In genomic region chr4:152352645-152353116, GRCh38 we compare ENCODE assay signal across 1 cellular context.
TF ChIP-seq lines count a peak whose summit lies in the region.

No MANE protein-coding gene starts in this region.

TF ChIP-seq in HepG2, 621 proteins besides CTCF, POLR2A, EP300 and RAD21 (continued from another document):
- TF ChIP-seq, protein P1, sequence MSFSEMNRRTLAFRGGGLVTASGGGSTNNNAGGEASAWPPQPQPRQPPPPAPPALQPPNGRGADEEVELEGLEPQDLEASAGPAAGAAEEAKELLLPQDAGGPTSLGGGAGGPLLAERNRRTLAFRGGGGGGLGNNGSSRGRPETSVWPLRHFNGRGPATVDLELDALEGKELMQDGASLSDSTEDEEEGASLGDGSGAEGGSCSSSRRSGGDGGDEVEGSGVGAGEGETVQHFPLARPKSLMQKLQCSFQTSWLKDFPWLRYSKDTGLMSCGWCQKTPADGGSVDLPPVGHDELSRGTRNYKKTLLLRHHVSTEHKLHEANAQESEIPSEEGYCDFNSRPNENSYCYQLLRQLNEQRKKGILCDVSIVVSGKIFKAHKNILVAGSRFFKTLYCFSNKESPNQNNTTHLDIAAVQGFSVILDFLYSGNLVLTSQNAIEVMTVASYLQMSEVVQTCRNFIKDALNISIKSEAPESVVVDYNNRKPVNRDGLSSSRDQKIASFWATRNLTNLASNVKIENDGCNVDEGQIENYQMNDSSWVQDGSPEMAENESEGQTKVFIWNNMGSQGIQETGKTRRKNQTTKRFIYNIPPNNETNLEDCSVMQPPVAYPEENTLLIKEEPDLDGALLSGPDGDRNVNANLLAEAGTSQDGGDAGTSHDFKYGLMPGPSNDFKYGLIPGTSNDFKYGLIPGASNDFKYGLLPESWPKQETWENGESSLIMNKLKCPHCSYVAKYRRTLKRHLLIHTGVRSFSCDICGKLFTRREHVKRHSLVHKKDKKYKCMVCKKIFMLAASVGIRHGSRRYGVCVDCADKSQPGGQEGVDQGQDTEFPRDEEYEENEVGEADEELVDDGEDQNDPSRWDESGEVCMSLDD (CRISPR knock-in tag; IDR thresholded peaks at IDR 0.05; ENCODE audit: borderline replicate concordance) = no peak
- TF ChIP-seq, protein P2, sequence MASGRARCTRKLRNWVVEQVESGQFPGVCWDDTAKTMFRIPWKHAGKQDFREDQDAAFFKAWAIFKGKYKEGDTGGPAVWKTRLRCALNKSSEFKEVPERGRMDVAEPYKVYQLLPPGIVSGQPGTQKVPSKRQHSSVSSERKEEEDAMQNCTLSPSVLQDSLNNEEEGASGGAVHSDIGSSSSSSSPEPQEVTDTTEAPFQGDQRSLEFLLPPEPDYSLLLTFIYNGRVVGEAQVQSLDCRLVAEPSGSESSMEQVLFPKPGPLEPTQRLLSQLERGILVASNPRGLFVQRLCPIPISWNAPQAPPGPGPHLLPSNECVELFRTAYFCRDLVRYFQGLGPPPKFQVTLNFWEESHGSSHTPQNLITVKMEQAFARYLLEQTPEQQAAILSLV (CRISPR knock-in tag; IDR thresholded peaks at IDR 0.05; ENCODE audit: borderline replicate concordance) = no peak
- TF ChIP-seq SIX1 (CRISPR knock-in tag; IDR thresholded peaks at IDR 0.05; ENCODE audit: borderline replicate concordance) (peak; percentile 93; the same call in 1 of the 2 replicates), NCOA5 (CRISPR knock-in tag; IDR thresholded peaks at IDR 0.05) (no peak), FOXM1 (CRISPR knock-in tag; IDR thresholded peaks at IDR 0.05) (no peak), MBNL3 (CRISPR knock-in tag; conservative IDR thresholded peaks at IDR 0.05) (no peak), SIX4 (CRISPR knock-in tag; IDR thresholded peaks at IDR 0.05) (peak; percentile 97), NFYB (CRISPR knock-in tag; IDR thresholded peaks at IDR 0.05) (0 out of 2 replicates have a peak, but pooled peaks have one; percentile 13), KDM5A (IDR thresholded peaks at IDR 0.05; ENCODE audit: borderline replicate concordance, low read length) (no peak), ZBTB4 (CRISPR knock-in tag; IDR thresholded peaks at IDR 0.05; ENCODE audit: borderline replicate concordance) (no peak), PRDM10 (CRISPR knock-in tag; IDR thresholded peaks at IDR 0.05; ENCODE audit: low read depth) (peak; percentile 98), RFX3 (CRISPR knock-in tag; IDR thresholded peaks at IDR 0.05) (no peak), MLXIP (CRISPR knock-in tag; IDR thresholded peaks at IDR 0.05; ENCODE audit: borderline replicate concordance) (no peak), ZMYM4 (CRISPR knock-in tag; IDR thresholded peaks at IDR 0.05) (peak; percentile 53; the same call in 1 of the 2 replicates), ZNF383 (CRISPR knock-in tag; IDR thresholded peaks at IDR 0.05; ENCODE audit: borderline replicate concordance) (no peak), ZBTB3 (CRISPR knock-in tag; IDR thresholded peaks at IDR 0.05; ENCODE audit: borderline replicate concordance, low read depth) (no peak), YEATS4 (CRISPR knock-in tag; IDR thresholded peaks at IDR 0.05; ENCODE audit: borderline replicate concordance) (no peak), IKZF4 (CRISPR knock-in tag; IDR thresholded peaks at IDR 0.05; ENCODE audit: borderline replicate concordance, low read depth, not compliant biosample characterization) (no peak), PHF20 (CRISPR knock-in tag; IDR thresholded peaks at IDR 0.05) (no peak), TEAD2 (CRISPR knock-in tag; IDR thresholded peaks at IDR 0.05) (no peak), ATF7 (IDR thresholded peaks at IDR 0.05) (no peak), ATF7 (CRISPR knock-in tag; IDR thresholded peaks at IDR 0.05) (no peak), POGZ (CRISPR knock-in tag; IDR thresholded peaks at IDR 0.05) (0 out of 2 replicates have a peak, but pooled peaks have one; percentile 28), ZNF563 (CRISPR knock-in tag; IDR thresholded peaks at IDR 0.05) (no peak), ZMYM2 (CRISPR knock-in tag; IDR thresholded peaks at IDR 0.05) (no peak), NRL (CRISPR knock-in tag; IDR thresholded peaks at IDR 0.05; ENCODE audit: borderline replicate concordance) (no peak), THYN1 (CRISPR knock-in tag; IDR thresholded peaks at IDR 0.05; ENCODE audit: borderline replicate concordance, low read depth) (no peak), CBFB (CRISPR knock-in tag; IDR thresholded peaks at IDR 0.05) (no peak), ZBED4 (CRISPR knock-in tag; IDR thresholded peaks at IDR 0.05; ENCODE audit: borderline replicate concordance) (no peak), NFYC (CRISPR knock-in tag; IDR thresholded peaks at IDR 0.05) (no peak), ZNF256 (CRISPR knock-in tag; conservative IDR thresholded peaks at IDR 0.05) (no peak), SMARCE1 (IDR thresholded peaks at IDR 0.05; ENCODE audit: borderline replicate concordance) (no peak), SP1 (IDR thresholded peaks at IDR 0.05) (no peak), SP1 (CRISPR knock-in tag; IDR thresholded peaks at IDR 0.05) (no peak)
- TF ChIP-seq, protein P3, sequence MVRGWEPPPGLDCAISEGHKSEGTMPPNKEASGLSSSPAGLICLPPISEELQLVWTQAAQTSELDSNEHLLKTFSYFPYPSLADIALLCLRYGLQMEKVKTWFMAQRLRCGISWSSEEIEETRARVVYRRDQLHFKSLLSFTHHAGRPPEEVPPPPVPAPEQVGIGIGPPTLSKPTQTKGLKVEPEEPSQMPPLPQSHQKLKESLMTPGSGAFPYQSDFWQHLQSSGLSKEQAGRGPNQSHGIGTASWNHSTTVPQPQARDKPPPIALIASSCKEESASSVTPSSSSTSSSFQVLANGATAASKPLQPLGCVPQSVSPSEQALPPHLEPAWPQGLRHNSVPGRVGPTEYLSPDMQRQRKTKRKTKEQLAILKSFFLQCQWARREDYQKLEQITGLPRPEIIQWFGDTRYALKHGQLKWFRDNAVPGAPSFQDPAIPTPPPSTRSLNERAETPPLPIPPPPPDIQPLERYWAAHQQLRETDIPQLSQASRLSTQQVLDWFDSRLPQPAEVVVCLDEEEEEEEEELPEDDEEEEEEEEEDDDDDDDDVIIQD (CRISPR knock-in tag; IDR thresholded peaks at IDR 0.05; ENCODE audit: low read depth) = peak; percentile 78; the same call in 1 of the 2 replicates
- TF ChIP-seq, protein P4, sequence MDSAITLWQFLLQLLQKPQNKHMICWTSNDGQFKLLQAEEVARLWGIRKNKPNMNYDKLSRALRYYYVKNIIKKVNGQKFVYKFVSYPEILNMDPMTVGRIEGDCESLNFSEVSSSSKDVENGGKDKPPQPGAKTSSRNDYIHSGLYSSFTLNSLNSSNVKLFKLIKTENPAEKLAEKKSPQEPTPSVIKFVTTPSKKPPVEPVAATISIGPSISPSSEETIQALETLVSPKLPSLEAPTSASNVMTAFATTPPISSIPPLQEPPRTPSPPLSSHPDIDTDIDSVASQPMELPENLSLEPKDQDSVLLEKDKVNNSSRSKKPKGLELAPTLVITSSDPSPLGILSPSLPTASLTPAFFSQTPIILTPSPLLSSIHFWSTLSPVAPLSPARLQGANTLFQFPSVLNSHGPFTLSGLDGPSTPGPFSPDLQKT (CRISPR knock-in tag; IDR thresholded peaks at IDR 0.05; ENCODE audit: borderline replicate concordance) = no peak
